2 cellular contexts compared by ENCODE assay signal in the genomic region with DNA sequence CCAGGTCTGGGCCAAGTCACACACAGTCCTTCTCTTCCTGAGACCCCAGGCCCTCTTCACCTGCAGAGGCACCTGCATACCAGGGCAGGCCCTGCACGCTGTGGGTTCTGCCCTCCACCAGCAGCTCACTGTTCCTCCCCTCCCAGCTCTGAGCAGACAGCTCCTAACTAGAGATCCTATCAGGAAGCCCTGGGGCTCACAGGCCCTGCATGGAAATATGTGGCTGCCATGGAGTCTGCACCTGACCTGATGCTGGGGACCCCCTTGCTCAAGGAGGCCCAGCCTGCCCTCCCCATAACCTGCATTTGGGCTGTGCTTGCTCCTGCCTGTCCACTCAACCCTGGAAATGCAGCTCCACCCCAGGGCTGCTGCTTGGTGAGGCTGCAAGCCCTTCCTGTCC.
TF ChIP-seq lines count a peak whose summit lies in the region.

No MANE protein-coding gene starts in this region.

TF ChIP-seq in HepG2, 621 proteins besides CTCF, POLR2A, EP300 and RAD21:
- no peak for TF ChIP-seq SRF (IDR thresholded peaks at IDR 0.05; ENCODE audit: low read depth, low read length)
- no peak for TF ChIP-seq AKAP8 (CRISPR knock-in tag; IDR thresholded peaks at IDR 0.05)
- no peak for TF ChIP-seq ZNF879 (CRISPR knock-in tag; IDR thresholded peaks at IDR 0.05)
- TF ChIP-seq ZNF33B (CRISPR knock-in tag; IDR thresholded peaks at IDR 0.05), result no peak
- TF ChIP-seq NR2F6 (IDR thresholded peaks at IDR 0.05), result no peak
- TF ChIP-seq NR2F6 (CRISPR knock-in tag; IDR thresholded peaks at IDR 0.05), result no peak
- TF ChIP-seq TEAD3 (CRISPR knock-in tag; optimal IDR thresholded peaks at IDR 0.05; ENCODE audit: borderline replicate concordance), result no peak
- TF ChIP-seq, protein P1, sequence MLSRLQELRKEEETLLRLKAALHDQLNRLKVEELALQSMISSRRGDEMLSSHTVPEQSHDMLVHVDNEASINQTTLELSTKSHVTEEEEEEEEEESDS (CRISPR knock-in tag; IDR thresholded peaks at IDR 0.05; ENCODE audit: borderline replicate concordance), result no peak
- TF ChIP-seq ZNF720 (CRISPR knock-in tag; IDR thresholded peaks at IDR 0.05), result no peak
- TF ChIP-seq REXO4 (CRISPR knock-in tag; IDR thresholded peaks at IDR 0.05; ENCODE audit: borderline replicate concordance), result no peak

TF ChIP-seq in H1, 55 proteins besides CTCF, POLR2A, EP300 and RAD21:
- TF ChIP-seq JUND (IDR thresholded peaks at IDR 0.05; ENCODE audit: low read length), result no peak
- no peak for TF ChIP-seq SIN3A (conservative IDR thresholded peaks at IDR 0.05 in 1 of 2, IDR thresholded peaks at IDR 0.05 in 1 of 2; ENCODE audit: low read depth in 1 of 2, low read length in 2 of 2)
- no peak for TF ChIP-seq MAFK (IDR thresholded peaks at IDR 0.05; ENCODE audit: low read depth, low read length)
- TF ChIP-seq NANOG (IDR thresholded peaks at IDR 0.05; ENCODE audit: insufficient read depth, low read depth, low read length, poor library complexity, severe bottlenecking), result no peak
